In the genomic region with DNA sequence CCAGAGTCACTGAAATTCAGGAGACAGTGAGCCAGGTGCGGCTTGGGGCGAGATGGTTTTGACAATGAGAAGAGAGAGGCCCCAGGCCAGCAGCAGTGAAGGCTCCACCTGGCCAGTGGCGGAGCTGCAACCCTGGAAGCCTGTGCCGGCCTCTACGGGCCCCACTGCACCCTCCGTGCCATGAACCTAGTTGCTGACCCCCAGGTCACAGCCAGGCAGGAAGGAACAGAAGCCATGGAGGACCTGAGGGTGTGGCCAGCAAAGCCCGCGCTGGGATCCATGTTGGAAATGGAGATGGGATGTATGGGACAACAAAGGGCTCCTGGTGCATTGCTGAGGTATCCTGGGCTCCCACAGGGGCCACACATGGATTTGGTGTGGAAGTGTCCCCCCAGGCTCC, we compare ENCODE assay signal across 27 cellular contexts.
"Had no signal": no experiment of that assay in that cellular context is flagged by ENCODE, and none has a peak within 500 bp of the region (broad histone marks: within the 10 kb centered on the region; RNA-seq: fewer than 3 reads in every experiment).

No MANE protein-coding gene starts in this region.

- H3K4me1 ChIP-seq: adrenal gland, body of pancreas, breast epithelium, Peyer's patch had no signal

- H3K9me3 ChIP-seq: adrenal gland, body of pancreas, breast epithelium, MG63, Peyer's patch had no signal

- ATAC-seq: activated CD8-positive, alpha-beta T cell treated with anti-CD3 and anti-CD28 coated beads, Interleukin-2, amount 10 ng/mL, durations not matched to agents 7 days and 5 days; body of pancreas; PC-3 had no signal

- H3K4me3 ChIP-seq: adrenal gland, body of pancreas, breast epithelium, MG63, Peyer's patch had no signal

- DNase-seq: activated CD4-positive, alpha-beta T cell treated with anti-CD3 and anti-CD28 coated beads for 1 hour; activated CD4-positive, alpha-beta T cell treated with anti-CD3 and anti-CD28 coated beads for 48 hours; activated CD4-positive, alpha-beta T cell treated with anti-CD3 and anti-CD28 coated beads, Interleukin-2, amount 50 U/mL, for 4 hours; activated CD4-positive, CD25-positive, alpha-beta regulatory T cell; activated CD8-positive, alpha-beta T cell treated with anti-CD3 and anti-CD28 coated beads, Interleukin-2, amount 10 ng/mL, durations not matched to agents 7 days and 5 days; activated gamma-delta T cell; activated naive CD4-positive, alpha-beta T cell treated with Interleukin-2 at 50 U/mL for 16 hours; activated T-cell treated with anti-CD3 and anti-CD28 coated beads, Interleukin-2, amount 50 U/mL, for 24 hours; adrenal gland; body of pancreas; Kasumi-1; KG1; MG63; MV-4-11; NCI-H1092; NCI-H1436 treated with DMSO at 0.1 percent for 48 hours; NCI-H1694 treated with DMSO at 0.1 percent for 48 hours; NCI-H2029; NCI-H345; NCI-H524 treated with DMSO at 0.1 percent for 48 hours; PC-3; Peyer's patch; RPMI8226; SIG-M5; T1000; WERI-Rb-1 had no signal

- H3K27me3 ChIP-seq: body of pancreas, MG63, Peyer's patch had no signal

- H3K27ac ChIP-seq: adrenal gland, body of pancreas, breast epithelium, Peyer's patch, WERI-Rb-1 had no signal

- H3K36me3 ChIP-seq: adrenal gland, breast epithelium, MG63, Peyer's patch, WERI-Rb-1 had no signal
